11 cellular contexts compared by ENCODE assay signal in the genomic region with DNA sequence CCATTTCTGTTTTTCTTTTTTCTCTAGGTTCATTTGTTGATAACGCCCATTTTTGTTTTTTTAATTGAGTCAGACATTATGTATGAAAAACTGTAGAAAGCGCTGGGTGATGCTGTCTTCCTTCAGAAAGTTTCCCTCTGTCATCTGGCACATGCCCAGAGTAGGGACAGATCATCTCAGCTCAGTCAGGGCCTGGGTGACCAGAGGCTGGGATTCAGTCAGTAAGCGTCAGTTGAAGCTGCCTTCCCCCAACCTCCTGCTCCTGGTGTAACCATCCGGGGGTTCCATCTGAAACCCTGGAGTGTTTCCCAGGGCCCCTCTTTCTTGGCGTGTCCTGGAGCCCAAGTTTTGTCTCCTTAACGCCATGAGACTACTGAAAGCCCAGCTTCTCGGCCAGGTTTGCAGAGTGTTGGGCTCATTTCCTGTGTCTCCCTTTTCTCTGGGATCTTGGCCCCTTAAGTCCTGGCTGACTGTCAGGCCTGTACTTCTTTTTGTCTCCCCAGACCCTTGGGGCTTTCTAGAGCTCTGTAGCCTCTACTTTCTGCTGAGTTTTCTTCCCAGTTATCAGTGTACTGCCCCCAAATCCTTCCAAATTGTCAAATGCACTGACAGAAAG. TPM values are rescaled to one million over a fixed set of nuclear protein-coding genes. Genes with fewer than 3 reads are reported as not detected.
DNase-seq lines count a peak whose midpoint lies in the region; ATAC-seq and TF ChIP-seq lines count a peak whose summit lies in the region.
"Had no signal": no experiment of that assay in that cellular context is flagged by ENCODE, and none has a peak within 500 bp of the region (broad histone marks: within the 10 kb centered on the region; RNA-seq: fewer than 3 reads in every experiment).

No MANE protein-coding gene starts in this region.

- H3K27ac ChIP-seq in aorta (ENCODE audit: low read depth in 1 of 2, low read length in 2 of 2): peak overlapping the region in 1 of 2 donors; percentile 27

- POLR2A ChIA-PET in WTC11 (lab: Charles Lee): no interaction called here

- H3K27ac Mint-ChIP-seq in WTC11: peak overlapping the region; percentile 86

- H3K4me1 Mint-ChIP-seq in WTC11: peaks cover 8% of the 10 kb centered on the region

- DNase-seq in WTC11 (ENCODE audit: low spot score): no peak
- DNase-seq in fibroblast of gingiva (ENCODE audit: low read depth): peak; percentile 51
- DNase-seq in midbrain (lab: John Stamatoyannopoulos, UW): peak; percentile 37
- DNase-seq in aorta: peak; percentile 70 to 76
- no peak for DNase-seq in SW 1271 (lab: John Stamatoyannopoulos, UW)
- no peak for DNase-seq in stimulated activated CD4-positive, alpha-beta T cell treated with anti-CD3 and anti-CD28 coated beads, Interleukin-4, amount 100 ng/mL, for 4 hours
- DNase-seq: activated CD4-positive, alpha-beta T cell treated with anti-CD3 and anti-CD28 coated beads, Interleukin-2, amount 50 U/mL, for 1 hour; spleen; stimulated activated CD8-positive, alpha-beta memory T cell treated with anti-CD3 and anti-CD28 coated beads, Interleukin-4, amount 100 ng/mL, for 48 hours had no signal

- H3K36me3 ChIP-seq in aorta (ENCODE audit: control insufficient read depth in 1 of 2, insufficient read depth in 2 of 2, low read length in 1 of 2): peaks cover 2 to 3% of the 10 kb centered on the region in 2 donors

- CTCF ChIA-PET in WTC11 (lab: Charles Lee): no interaction called here

- WGBS in aorta, 2 donors: 5 to 14% methylated on average over 7 of the region's 7 CpGs

- H3K36me3 Mint-ChIP-seq in WTC11: peaks cover 69% of the 10 kb centered on the region

- TF ChIP-seq CTCF in WTC11 (IDR thresholded peaks at IDR 0.05): no peak

- no peak overlapping the region for H3K4me3 Mint-ChIP-seq in WTC11

- no peaks in the 10 kb centered on the region for H3K9me3 Mint-ChIP-seq in WTC11

- H3K4me1 ChIP-seq in aorta (ENCODE audit: control insufficient read depth in 1 of 2, insufficient read depth in 2 of 2, low read length in 2 of 2): peaks cover 3 to 4% of the 10 kb centered on the region in 2 donors

- no peaks in the 10 kb centered on the region for H3K27me3 Mint-ChIP-seq in WTC11 (ENCODE audit: low read depth)

- H3K9me3 ChIP-seq in aorta (ENCODE audit: control insufficient read depth, low read length): no peaks in the 10 kb centered on the region
- H3K9me3 ChIP-seq: spleen had no signal

- intact Hi-C loops in aorta (cut with DNase I): no loop called here

- ATAC-seq in WTC11: no peak
- ATAC-seq in aorta (ENCODE audit: low FRiP score): peak; percentile 85
- no peak for ATAC-seq in GM19328 (IDR thresholded peaks at IDR 0.05; ENCODE audit: unreplicated experiment)
- ATAC-seq: SK-N-SH treated with all-trans-retinoic acid at 6 μM for 48 hours had no signal

- H3K4me3 ChIP-seq in aorta (ENCODE audit: low read length in 2 of 2): no peak overlapping the region
- H3K4me3 ChIP-seq: spleen had no signal

- no peaks in the 10 kb centered on the region for H3K27me3 ChIP-seq in aorta (ENCODE audit: control insufficient read depth in 1 of 2, insufficient read depth in 2 of 2, low read length in 1 of 2)
- H3K27me3 ChIP-seq: spleen had no signal

TF ChIP-seq in WTC11, 78 proteins besides CTCF, POLR2A, EP300 and RAD21:
- TF ChIP-seq, protein P1, sequence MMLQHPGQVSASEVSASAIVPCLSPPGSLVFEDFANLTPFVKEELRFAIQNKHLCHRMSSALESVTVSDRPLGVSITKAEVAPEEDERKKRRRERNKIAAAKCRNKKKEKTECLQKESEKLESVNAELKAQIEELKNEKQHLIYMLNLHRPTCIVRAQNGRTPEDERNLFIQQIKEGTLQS (CRISPR knock-in tag; conservative IDR thresholded peaks at IDR 0.05): no peak
- TF ChIP-seq IRF2 (CRISPR knock-in tag; IDR thresholded peaks at IDR 0.05; ENCODE audit: borderline replicate concordance, low read depth): no peak
- TF ChIP-seq, protein P2, sequence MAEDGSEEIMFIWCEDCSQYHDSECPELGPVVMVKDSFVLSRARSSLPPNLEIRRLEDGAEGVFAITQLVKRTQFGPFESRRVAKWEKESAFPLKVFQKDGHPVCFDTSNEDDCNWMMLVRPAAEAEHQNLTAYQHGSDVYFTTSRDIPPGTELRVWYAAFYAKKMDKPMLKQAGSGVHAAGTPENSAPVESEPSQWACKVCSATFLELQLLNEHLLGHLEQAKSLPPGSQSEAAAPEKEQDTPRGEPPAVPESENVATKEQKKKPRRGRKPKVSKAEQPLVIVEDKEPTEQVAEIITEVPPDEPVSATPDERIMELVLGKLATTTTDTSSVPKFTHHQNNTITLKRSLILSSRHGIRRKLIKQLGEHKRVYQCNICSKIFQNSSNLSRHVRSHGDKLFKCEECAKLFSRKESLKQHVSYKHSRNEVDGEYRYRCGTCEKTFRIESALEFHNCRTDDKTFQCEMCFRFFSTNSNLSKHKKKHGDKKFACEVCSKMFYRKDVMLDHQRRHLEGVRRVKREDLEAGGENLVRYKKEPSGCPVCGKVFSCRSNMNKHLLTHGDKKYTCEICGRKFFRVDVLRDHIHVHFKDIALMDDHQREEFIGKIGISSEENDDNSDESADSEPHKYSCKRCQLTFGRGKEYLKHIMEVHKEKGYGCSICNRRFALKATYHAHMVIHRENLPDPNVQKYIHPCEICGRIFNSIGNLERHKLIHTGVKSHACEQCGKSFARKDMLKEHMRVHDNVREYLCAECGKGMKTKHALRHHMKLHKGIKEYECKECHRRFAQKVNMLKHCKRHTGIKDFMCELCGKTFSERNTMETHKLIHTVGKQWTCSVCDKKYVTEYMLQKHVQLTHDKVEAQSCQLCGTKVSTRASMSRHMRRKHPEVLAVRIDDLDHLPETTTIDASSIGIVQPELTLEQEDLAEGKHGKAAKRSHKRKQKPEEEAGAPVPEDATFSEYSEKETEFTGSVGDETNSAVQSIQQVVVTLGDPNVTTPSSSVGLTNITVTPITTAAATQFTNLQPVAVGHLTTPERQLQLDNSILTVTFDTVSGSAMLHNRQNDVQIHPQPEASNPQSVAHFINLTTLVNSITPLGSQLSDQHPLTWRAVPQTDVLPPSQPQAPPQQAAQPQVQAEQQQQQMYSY (CRISPR knock-in tag; IDR thresholded peaks at IDR 0.05): no peak
- no peak for TF ChIP-seq ETV6 (CRISPR knock-in tag; IDR thresholded peaks at IDR 0.05)
- no peak for TF ChIP-seq FOXK1 (CRISPR knock-in tag; IDR thresholded peaks at IDR 0.05)
- no peak for TF ChIP-seq SMAD4 (CRISPR knock-in tag; IDR thresholded peaks at IDR 0.05)

RNA-seq across cellular contexts. Expression of a gene that starts 10.7 kb away (rescaled TPM):
- total RNA-seq in WTC11 (2021) (62.2 to 75.1 TPM (median 64.1 TPM) in 3 replicates), aorta (10 to 100 TPM; 73.4 to 74.7 TPM)
- polyA plus RNA-seq in aorta: 10 to 100 TPM; 19.0 to 24.7 TPM

Comparison
In these comparisons a context has a peak if more than half of its experiments do, and no peak if none do; other contexts are left out.
1. DNase-seq: peak in fibroblast of gingiva (single experiment), midbrain (single experiment) and aorta (2 of 2); none in WTC11 (single experiment), SW 1271 (0 of 2) and stimulated activated CD4-positive, alpha-beta T cell treated with anti-CD3 and anti-CD28 coated beads, Interleukin-4, amount 100 ng/mL, for 4 hours (0 of 2).